ENCODE assay signal across 10 cellular contexts in the genomic region with DNA sequence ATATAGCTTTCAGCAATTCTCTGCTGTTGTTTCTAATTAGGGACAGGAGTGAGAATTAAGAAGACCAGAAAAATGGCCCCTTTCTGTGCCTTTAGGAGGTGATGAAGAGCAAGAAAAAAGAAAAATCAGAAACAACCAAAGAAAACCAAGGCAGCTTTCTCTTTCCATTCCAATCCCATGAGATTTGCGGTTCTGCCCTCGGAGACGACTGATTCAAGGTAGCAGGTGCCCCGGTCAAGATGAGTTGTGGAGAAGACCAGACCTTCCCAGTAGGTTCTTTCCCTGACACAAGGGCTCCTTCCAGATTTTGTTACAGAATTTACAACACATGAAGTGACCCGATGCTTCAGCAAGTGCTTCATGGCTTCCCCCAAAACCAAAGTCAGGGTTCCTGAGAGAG. TPM values are rescaled to one million over a fixed set of nuclear protein-coding genes. Genes with fewer than 3 reads are reported as not detected.
DNase-seq lines count a peak whose midpoint lies in the region; ATAC-seq and TF ChIP-seq lines count a peak whose summit lies in the region.
"Had no signal": no experiment of that assay in that cellular context is flagged by ENCODE, and none has a peak within 500 bp of the region (broad histone marks: within the 10 kb centered on the region; RNA-seq: fewer than 3 reads in every experiment).

No MANE protein-coding gene starts in this region.

- no peak for DNase-seq in CD4-positive, alpha-beta T cell
- DNase-seq in endothelial cell (ENCODE audit: low spot score), result no peak
- DNase-seq in occipital lobe (lab: John Stamatoyannopoulos, UW), result no peak
- DNase-seq in NCI-H1436 treated with DMSO at 0.1 percent for 48 hours (lab: John Stamatoyannopoulos, UW), result no peak
- DNase-seq: DMS79 treated with DMSO at 0.1 percent for 48 hours, T-helper 9 cell had no signal

- no peaks in the 10 kb centered on the region for H3K27me3 Mint-ChIP-seq in CD4-positive, alpha-beta T cell
- peaks cover 3% of the 10 kb centered on the region for H3K27me3 Mint-ChIP-seq in endothelial cell (ENCODE audit: unreplicated experiment)

- H3K9me3 ChIP-seq in mononuclear cell (ENCODE audit: low read depth, low read length), result no peaks in the 10 kb centered on the region
- no peaks in the 10 kb centered on the region for H3K9me3 ChIP-seq in CD4-positive, alpha-beta T cell (ENCODE audit: control insufficient read depth, low read length)

- no peaks in the 10 kb centered on the region for H3K27me3 ChIP-seq in mononuclear cell (ENCODE audit: insufficient read depth, low read length)
- H3K27me3 ChIP-seq in CD4-positive, alpha-beta T cell (ENCODE audit: control insufficient read depth, insufficient read depth, low read length), result no peaks in the 10 kb centered on the region

- no peak for TF ChIP-seq CTCF in CD4-positive, alpha-beta T cell (IDR thresholded peaks at IDR 0.05)
- no peak for TF ChIP-seq CTCF in endothelial cell (IDR thresholded peaks at IDR 0.05; ENCODE audit: unreplicated experiment)

- H3K9me3 Mint-ChIP-seq in CD4-positive, alpha-beta T cell, result no peaks in the 10 kb centered on the region
- no peaks in the 10 kb centered on the region for H3K9me3 Mint-ChIP-seq in endothelial cell (ENCODE audit: unreplicated experiment)

- peaks cover 14% of the 10 kb centered on the region for H3K4me1 Mint-ChIP-seq in CD4-positive, alpha-beta T cell (ENCODE audit: low read depth)
- no peaks in the 10 kb centered on the region for H3K4me1 Mint-ChIP-seq in endothelial cell (ENCODE audit: unreplicated experiment)

- H3K4me3 Mint-ChIP-seq in CD4-positive, alpha-beta T cell, result no peak overlapping the region
- H3K4me3 Mint-ChIP-seq in endothelial cell (ENCODE audit: unreplicated experiment), result no peak overlapping the region

- peaks cover 78% of the 10 kb centered on the region for H3K4me1 ChIP-seq in mononuclear cell (ENCODE audit: insufficient read depth, low read length)

- ATAC-seq in GM18502 (IDR thresholded peaks at IDR 0.05; ENCODE audit: poor library complexity, unreplicated experiment) (peak; percentile 25), GM21447 (IDR thresholded peaks at IDR 0.05; ENCODE audit: unreplicated experiment) (peak; percentile 36), HG03432 (IDR thresholded peaks at IDR 0.05; ENCODE audit: unreplicated experiment) (peak; percentile 37)
- no peak for ATAC-seq in CD4-positive, alpha-beta T cell (ENCODE audit: poor library complexity)

- no peak overlapping the region for H3K27ac ChIP-seq in CD4-positive, alpha-beta T cell (ENCODE audit: low read depth, low read length)

- peak overlapping the region; percentile 1 for H3K4me3 ChIP-seq in mononuclear cell (ENCODE audit: low read length)

- H3K27ac Mint-ChIP-seq in CD4-positive, alpha-beta T cell, result no peak overlapping the region
- no peak overlapping the region for H3K27ac Mint-ChIP-seq in endothelial cell (ENCODE audit: unreplicated experiment)

- POLR2A ChIA-PET in CD4-positive, alpha-beta T cell (lab: Charles Lee), result interaction anchor here (0.8 to 1.8 kb wide), 2 partner anchors 22 to 95 kb away, joined by 4 to 7 read pairs; a partner anchor contains a TSS

- intact Hi-C loops in CD4-positive, alpha-beta T cell (cut with DNase I, micrococcal nuclease), result loop anchor here (2.0 to 5.0 kb wide), 4 partner anchors 41 to 374 kb away; a partner anchor contains a TSS

- CTCF ChIA-PET in CD4-positive, alpha-beta T cell (lab: Charles Lee), result interaction anchor here (0.5 to 4.5 kb wide), 5 partner anchors 21 to 847 kb away, joined by 3 to 30 read pairs (median 4); a partner anchor contains a TSS

- no peaks in the 10 kb centered on the region for H3K36me3 Mint-ChIP-seq in CD4-positive, alpha-beta T cell (ENCODE audit: low read depth)
- no peaks in the 10 kb centered on the region for H3K36me3 Mint-ChIP-seq in endothelial cell (ENCODE audit: low read depth, unreplicated experiment)

RNA-seq across cellular contexts. Expression of a gene that starts 21.9 kb away (rescaled TPM):
- total RNA-seq in mononuclear cell (2.5 TPM), endothelial cell (ENCODE audit: unreplicated experiment) (not detected), occipital lobe (2.5 TPM)
- not detected for total RNA-seq in CD4-positive, alpha-beta T cell

RNA-seq across cellular contexts. Expression of a gene that starts 43.7 kb away (rescaled TPM):
- 71.5 TPM for total RNA-seq in mononuclear cell
- 10 to 100 TPM; 16.2 to 16.3 TPM for total RNA-seq in CD4-positive, alpha-beta T cell
- 0.23 TPM for total RNA-seq in endothelial cell (ENCODE audit: unreplicated experiment)
- total RNA-seq in occipital lobe, result 10.5 TPM
